ENCODE assay signal across 12 cellular contexts in genomic region chr4:113637363-113637762, GRCh38.
A peak's percentile ranks its signal among the peaks of the same experiment; 100 is the strongest.
DNase-seq lines count a peak whose midpoint lies in the region; ATAC-seq and TF ChIP-seq lines count a peak whose summit lies in the region.
"Had no signal": no experiment of that assay in that cellular context is flagged by ENCODE, and none has a peak within 500 bp of the region (broad histone marks: within the 10 kb centered on the region; RNA-seq: fewer than 3 reads in every experiment).

No MANE protein-coding gene starts in this region.

- H3K27ac Mint-ChIP-seq in CD8-positive, alpha-beta T cell: peak overlapping the region; percentile 49

- intact Hi-C loops in CD8-positive, alpha-beta T cell (cut with DNase I, micrococcal nuclease): loop anchor here (2.0 to 10.0 kb wide), 11 partner anchors 15 to 543 kb away; partner anchors contain the start of gene CAMK2D (in 1 of the 2)
- intact Hi-C loops in PC-3 (cut with micrococcal nuclease): loop anchor here (2.0 kb wide), 2 partner anchors 123 to 243 kb away; partner anchors contain the start of gene CAMK2D

- CTCF ChIA-PET in CD8-positive, alpha-beta T cell (lab: Charles Lee): interaction anchor here (1.1 to 2.3 kb wide), 5 partner anchors 23 to 270 kb away, joined by 3 to 6 read pairs (median 3); no protein-coding TSS in a partner anchor
- CTCF ChIA-PET in PC-3 (lab: Charles Lee): no interaction called here

- no peak for TF ChIP-seq CTCF in CD8-positive, alpha-beta T cell (IDR thresholded peaks at IDR 0.05)
- TF ChIP-seq CTCF in PC-3 (conservative IDR thresholded peaks at IDR 0.05; ENCODE audit: low read depth, low read length) (no peak), fibroblast of pulmonary artery (IDR thresholded peaks at IDR 0.05; ENCODE audit: low read length, missing control alignments) (no peak), brain microvascular endothelial cell (IDR thresholded peaks at IDR 0.05; ENCODE audit: low read depth, low read length, missing control alignments) (no peak), GM10266 (IDR thresholded peaks at IDR 0.05; ENCODE audit: control insufficient read depth, insufficient read depth, low read depth, missing control alignments) (no peak)

- H3K9me2 ChIP-seq in PC-3 (replicated peaks; ENCODE audit: low read length): no peaks in the 10 kb centered on the region

- no peaks in the 10 kb centered on the region for H3K36me3 ChIP-seq in CD8-positive, alpha-beta T cell (ENCODE audit: insufficient read depth, low read length)
- H3K36me3 ChIP-seq in PC-3 (ENCODE audit: low read depth, low read length) (no peaks in the 10 kb centered on the region), brain microvascular endothelial cell (replicated peaks) (no peaks in the 10 kb centered on the region)
- H3K36me3 ChIP-seq: spleen, vagina had no signal

- BruUV-seq in PC-3 (replicated peaks; lab: Mats Ljungman, UMichigan): no TSS peak

- no peak overlapping the region for H3K27ac ChIP-seq in CD8-positive, alpha-beta T cell (ENCODE audit: low read depth, low read length)
- peak overlapping the region; percentile 40; the same call in 1 of the 2 replicates for H3K27ac ChIP-seq in PC-3 (ENCODE audit: low read length)
- no peak overlapping the region for H3K27ac ChIP-seq in brain microvascular endothelial cell
- H3K27ac ChIP-seq: vagina had no signal

- H3K4me2 ChIP-seq in PC-3 (ENCODE audit: low read length): peak overlapping the region; percentile 49; the same call in 1 of the 2 replicates

- H3K9ac ChIP-seq in PC-3 (ENCODE audit: low read length): no peak overlapping the region

- H3F3A ChIP-seq in PC-3 (ENCODE audit: low read length, unreplicated experiment): no peaks in the 10 kb centered on the region

- no peak for ATAC-seq in CD8-positive, alpha-beta T cell
- ATAC-seq in PC-3: no peak

- no peaks in the 10 kb centered on the region for H3K9me3 Mint-ChIP-seq in CD8-positive, alpha-beta T cell

- H3K79me2 ChIP-seq in PC-3 (ENCODE audit: low read length): no peaks in the 10 kb centered on the region

- in situ Hi-C loops in brain microvascular endothelial cell (cut with HindIII; ENCODE audit: low pct_ligation_motif_present, low sequenced_read_pairs): no loop called here

- H3K4me1 Mint-ChIP-seq in CD8-positive, alpha-beta T cell (ENCODE audit: low read depth): peaks cover 59% of the 10 kb centered on the region

- H3K9me3 ChIP-seq in CD8-positive, alpha-beta T cell (ENCODE audit: low read length): no peaks in the 10 kb centered on the region
- H3K9me3 ChIP-seq in PC-3 (ENCODE audit: low read length): no peaks in the 10 kb centered on the region
- H3K9me3 ChIP-seq: spleen, vagina had no signal

- POLR2A ChIA-PET in CD8-positive, alpha-beta T cell (lab: Charles Lee): interaction anchor here (0.6 to 1.9 kb wide), 5 partner anchors 16 to 125 kb away, joined by 3 to 7 read pairs (median 3); no protein-coding TSS in a partner anchor
- POLR2A ChIA-PET in PC-3 (lab: Charles Lee; ENCODE audit: unreplicated experiment): no interaction called here

- H2AFZ ChIP-seq in PC-3 (ENCODE audit: low read length): no peak overlapping the region

- no peaks in the 10 kb centered on the region for H4K20me1 ChIP-seq in PC-3 (ENCODE audit: low read length)

- no peaks in the 10 kb centered on the region for H3K27me3 ChIP-seq in CD8-positive, alpha-beta T cell (ENCODE audit: insufficient read depth, low read length)
- no peaks in the 10 kb centered on the region for H3K27me3 ChIP-seq in PC-3 (ENCODE audit: low read length)
- no peaks in the 10 kb centered on the region for H3K27me3 ChIP-seq in brain microvascular endothelial cell (replicated peaks)
- H3K27me3 ChIP-seq: spleen, vagina had no signal

- DNase-seq in A172 (ENCODE audit: low spot score) (peak; percentile 40), PC-3 (peak; percentile 13), fibroblast of pulmonary artery (ENCODE audit: low read depth) (peak; percentile 83), brain microvascular endothelial cell (no peak), NCI-H748 (lab: John Stamatoyannopoulos, UW; ENCODE audit: unreplicated experiment) (no peak), NCI-H146 treated with DMSO at 0.1 percent for 48 hours (lab: John Stamatoyannopoulos, UW; ENCODE audit: unreplicated experiment) (no peak), GM10266 (ENCODE audit: extremely low spot score) (no peak)
- no peak for DNase-seq in CD8-positive, alpha-beta T cell
- DNase-seq: islet precursor cell, NCI-H2029 had no signal

- no peaks in the 10 kb centered on the region for H3K36me3 Mint-ChIP-seq in CD8-positive, alpha-beta T cell

- H3K4me3 Mint-ChIP-seq in CD8-positive, alpha-beta T cell: no peak overlapping the region

- no peaks in the 10 kb centered on the region for H3K27me3 Mint-ChIP-seq in CD8-positive, alpha-beta T cell (ENCODE audit: low read depth)

- H3K4me3 ChIP-seq in CD8-positive, alpha-beta T cell (ENCODE audit: low read depth, low read length): no peak overlapping the region
- H3K4me3 ChIP-seq in PC-3 (ENCODE audit: low read length) (no peak overlapping the region), fibroblast of pulmonary artery (replicated peaks; ENCODE audit: low read depth, low read length) (no peak overlapping the region), brain microvascular endothelial cell (ENCODE audit: low read depth, low read length) (no peak overlapping the region)
- H3K4me3 ChIP-seq: vagina had no signal

- H3K4me1 ChIP-seq in CD8-positive, alpha-beta T cell (ENCODE audit: insufficient read depth, low read length): peaks cover 39% of the 10 kb centered on the region
- peaks cover 47% of the 10 kb centered on the region for H3K4me1 ChIP-seq in PC-3 (ENCODE audit: insufficient read depth, low read length)

Comparison
In these comparisons a context has a peak if more than half of its experiments do, and no peak if none do; other contexts are left out.
1. DNase-seq: peak in A172 (single experiment), PC-3 (single experiment) and fibroblast of pulmonary artery (single experiment); none in CD8-positive, alpha-beta T cell (0 of 7), brain microvascular endothelial cell (single experiment), NCI-H748 (single experiment), NCI-H146 treated with DMSO at 0.1 percent for 48 hours (single experiment) and GM10266 (single experiment).